ENCODE assay signal across 11 cellular contexts in genomic region chr20:31633339-31633914, GRCh38. TPM values are rescaled to one million over a fixed set of nuclear protein-coding genes. Genes with fewer than 3 reads are reported as not detected.
"Had no signal": no experiment of that assay in that cellular context is flagged by ENCODE, and none has a peak within 500 bp of the region (broad histone marks: within the 10 kb centered on the region; RNA-seq: fewer than 3 reads in every experiment).

No MANE protein-coding gene starts in this region.

- H3K27ac ChIP-seq: testis, uterus, VCaP had no signal

- H3K27ac Mint-ChIP-seq: activated CD8-positive, alpha-beta T cell treated with anti-CD3 and anti-CD28 coated beads for 36 hours; activated T-cell treated with anti-CD3 and anti-CD28 coated beads, Interleukin-2, amount 50 U/mL, for 72 hours; immature natural killer cell; stimulated activated naive CD8-positive, alpha-beta T cell treated with anti-CD3 and anti-CD28 coated beads, Interleukin-15, amount 100 ng/mL, for 72 hours had no signal

- ATAC-seq: stimulated activated naive CD8-positive, alpha-beta T cell treated with anti-CD3 and anti-CD28 coated beads, Interleukin-15, amount 100 ng/mL, for 72 hours had no signal

- H3K4me1 ChIP-seq: uterus had no signal

- H3K27me3 Mint-ChIP-seq: activated CD8-positive, alpha-beta T cell treated with anti-CD3 and anti-CD28 coated beads for 36 hours had no signal

- H3K9me3 ChIP-seq: testis, uterus had no signal

- FAIRE-seq: astrocyte had no signal

- H3K36me3 Mint-ChIP-seq: immature natural killer cell had no signal

- H3K4me3 ChIP-seq: testis, uterus had no signal

- H3K4me3 Mint-ChIP-seq: activated CD8-positive, alpha-beta T cell treated with anti-CD3 and anti-CD28 coated beads for 36 hours; activated T-cell treated with anti-CD3 and anti-CD28 coated beads, Interleukin-2, amount 50 U/mL, for 72 hours; immature natural killer cell; nephron progenitor cell; stimulated activated naive CD8-positive, alpha-beta T cell treated with anti-CD3 and anti-CD28 coated beads, Interleukin-15, amount 100 ng/mL, for 72 hours had no signal

- H3K9me3 Mint-ChIP-seq: activated CD8-positive, alpha-beta T cell treated with anti-CD3 and anti-CD28 coated beads for 36 hours; activated T-cell treated with anti-CD3 and anti-CD28 coated beads, Interleukin-2, amount 50 U/mL, for 72 hours; immature natural killer cell; nephron progenitor cell; stimulated activated naive CD8-positive, alpha-beta T cell treated with anti-CD3 and anti-CD28 coated beads, Interleukin-15, amount 100 ng/mL, for 72 hours had no signal

- H3K36me3 ChIP-seq: uterus had no signal

- H3K27me3 ChIP-seq: testis, uterus had no signal

RNA-seq across cellular contexts. Expression of gene COX4I2, which starts 4.3 kb away (rescaled TPM):
- total RNA-seq: activated CD8-positive, alpha-beta T cell treated with anti-CD3 and anti-CD28 coated beads for 36 hours; activated T-cell treated with anti-CD3 and anti-CD28 coated beads, Interleukin-2, amount 50 U/mL, for 72 hours; astrocyte; glomerular endothelial cell; osteoblast had no signal
- polyA plus RNA-seq: immature natural killer cell had no signal
